Comparison of ENCODE assay signal across 8 cellular contexts in genomic region chr6:42166444-42167141, GRCh38. TPM values are rescaled to one million over a fixed set of nuclear protein-coding genes. Genes with fewer than 3 reads are reported as not detected.
A peak's percentile ranks its signal among the peaks of the same experiment; 100 is the strongest.
DNase-seq lines count a peak whose midpoint lies in the region; ATAC-seq and TF ChIP-seq lines count a peak whose summit lies in the region.

No MANE protein-coding gene starts in this region.

- peak in 10 of 14 donors; percentile 1 to 26 (median 12) for DNase-seq in C1 segment of cervical spinal cord (lab: John Stamatoyannopoulos, UW)
- peak; percentile 67 for DNase-seq in HFF-Myc (ENCODE audit: extremely low read depth, low read depth)
- peak; percentile 95 for DNase-seq in NCI-H69 (lab: John Stamatoyannopoulos, UW)
- peak; percentile 67 to 76 for DNase-seq in activated CD4-positive, alpha-beta T cell treated with anti-CD3 and anti-CD28 coated beads, Interleukin-2, amount 50 U/mL, for 4 hours
- peak; percentile 69 for DNase-seq in effector CD4-positive, alpha-beta T cell
- peak; percentile 69 to 77 for DNase-seq in lung microvascular endothelial cell (ENCODE audit: low read depth in 2 of 2)
- peak; percentile 60 for DNase-seq in stimulated activated CD8-positive, alpha-beta memory T cell treated with anti-CD3 and anti-CD28 coated beads, Interleukin-15, amount 100 ng/mL, for 24 hours (ENCODE audit: low read depth)

- H3K4me3 ChIP-seq in HFF-Myc (replicated peaks; ENCODE audit: low read depth, low read length): no peak overlapping the region

- no peak for ATAC-seq in HG02571 (IDR thresholded peaks at IDR 0.05; ENCODE audit: unreplicated experiment)

- peak; percentile 97 for TF ChIP-seq CTCF in HFF-Myc (IDR thresholded peaks at IDR 0.05; ENCODE audit: low read depth, low read length, missing control alignments)

RNA-seq across cellular contexts. Expression of gene GUCA1A, which starts 6.6 kb away (rescaled TPM):
- total RNA-seq in lung microvascular endothelial cell: not detected in 2 replicates

RNA-seq across cellular contexts. Expression of gene C6orf132, which starts 24.2 kb away (rescaled TPM):
- total RNA-seq in lung microvascular endothelial cell: under 0.01 TPM in 2 replicates

RNA-seq across cellular contexts. Expression of gene GUCA1B, which starts 28.2 kb away (rescaled TPM):
- 0.20 and 0.22 TPM in 2 replicates for total RNA-seq in lung microvascular endothelial cell

RNA-seq across cellular contexts. Expression of gene MRPS10, which starts 51.1 kb away (rescaled TPM):
- total RNA-seq in lung microvascular endothelial cell: 31.0 and 37.9 TPM in 2 replicates

Comparison
In these comparisons a context has a peak if more than half of its experiments do, and no peak if none do; other contexts are left out.
1. DNase-seq: peak in every context shown above with its lines; median percentile 95 in NCI-H69; 73 in lung microvascular endothelial cell; 72 in activated CD4-positive, alpha-beta T cell treated with anti-CD3 and anti-CD28 coated beads, Interleukin-2, amount 50 U/mL, for 4 hours; 69 in effector CD4-positive, alpha-beta T cell; 67 in HFF-Myc; 60 in stimulated activated CD8-positive, alpha-beta memory T cell treated with anti-CD3 and anti-CD28 coated beads, Interleukin-15, amount 100 ng/mL, for 24 hours; 12 in C1 segment of cervical spinal cord.